In genomic region chr6:132466952-132467351, GRCh38 we compare ENCODE assay signal across 29 cellular contexts. TPM values are rescaled to one million over a fixed set of nuclear protein-coding genes. Genes with fewer than 3 reads are reported as not detected.
DNase-seq lines count a peak whose midpoint lies in the region; ATAC-seq and TF ChIP-seq lines count a peak whose summit lies in the region.
"Had no signal": no experiment of that assay in that cellular context is flagged by ENCODE, and none has a peak within 500 bp of the region (broad histone marks: within the 10 kb centered on the region; RNA-seq: fewer than 3 reads in every experiment).

No MANE protein-coding gene starts in this region.

- H3K36me3 ChIP-seq in right atrium auricular region (peaks cover 57% of the 10 kb centered on the region), uterus (no peaks in the 10 kb centered on the region)

- H3K4me3 ChIP-seq in right atrium auricular region, result no peak overlapping the region
- H3K4me3 ChIP-seq in fibroblast of villous mesenchyme (ENCODE audit: low read depth, low read length), result no peak overlapping the region
- no peak overlapping the region for H3K4me3 ChIP-seq in uterus
- H3K4me3 ChIP-seq: BLaER1, K562, SJSA1, spleen had no signal

- H3K27ac ChIP-seq in right atrium auricular region (no peak overlapping the region), uterus (peak overlapping the region in 1 of 2 donors; percentile 38)
- H3K27ac ChIP-seq: BLaER1, SJSA1 had no signal

- H3K27me3 Mint-ChIP-seq in T-cell, result no peaks in the 10 kb centered on the region
- H3K27me3 Mint-ChIP-seq: activated CD8-positive, alpha-beta T cell treated with anti-CD3 and anti-CD28 coated beads for 36 hours; activated naive CD8-positive, alpha-beta T cell treated with anti-CD3 and anti-CD28 coated beads for 36 hours; naive B cell had no signal

- no peak overlapping the region for H3K4me3 Mint-ChIP-seq in T-cell
- H3K4me3 Mint-ChIP-seq: activated CD8-positive, alpha-beta T cell treated with anti-CD3 and anti-CD28 coated beads for 36 hours; activated naive CD8-positive, alpha-beta T cell treated with anti-CD3 and anti-CD28 coated beads for 36 hours; naive B cell; stimulated activated effector memory CD8-positive, alpha-beta T cell treated with anti-CD3 and anti-CD28 coated beads, Interleukin-12 subunit alpha, Interleukin-12 subunit beta, amount 100 ng/mL, for 72 hours had no signal

- no peaks in the 10 kb centered on the region for H3K9me3 ChIP-seq in right atrium auricular region
- H3K9me3 ChIP-seq in uterus, result no peaks in the 10 kb centered on the region
- H3K9me3 ChIP-seq: BLaER1, SJSA1, spleen had no signal

- no peak for TF ChIP-seq POLR2A in uterus (IDR thresholded peaks at IDR 0.05)

- no peak for TF ChIP-seq CTCF in right atrium auricular region (IDR thresholded peaks at IDR 0.05)
- no peak for TF ChIP-seq CTCF in fibroblast of villous mesenchyme (IDR thresholded peaks at IDR 0.05; ENCODE audit: insufficient read depth, low read depth, low read length)
- no peak for TF ChIP-seq CTCF in uterus (IDR thresholded peaks at IDR 0.05)

- DNase-seq in left ventricle myocardium superior, result no peak
- DNase-seq in right atrium auricular region (ENCODE audit: low spot score), result no peak
- DNase-seq in amniotic epithelial cell (ENCODE audit: low read depth), result peak; percentile 68
- DNase-seq in fibroblast of villous mesenchyme (ENCODE audit: low read depth), result peak; percentile 45
- peak; percentile 26 to 45 for DNase-seq in uterus
- no peak for DNase-seq in T-cell
- DNase-seq in RKO (ENCODE audit: low spot score), result no peak
- DNase-seq: activated CD4-positive, CD25-positive, alpha-beta regulatory T cell treated with anti-CD3 and anti-CD28 coated beads, Interleukin-2, amount 50 U/mL, for 72 hours; activated CD8-positive, alpha-beta T cell treated with anti-CD3 and anti-CD28 coated beads for 36 hours; activated naive CD8-positive, alpha-beta T cell treated with anti-CD3 and anti-CD28 coated beads for 36 hours; Calu3; effector CD8-positive, alpha-beta T cell; GOT3; head of caudate nucleus; left colon; naive B cell; NCI-H1694 treated with DMSO at 0.1 percent for 48 hours; NCI-H2171; NCI-H526; occipital lobe; spleen; stimulated activated CD4-positive, alpha-beta T cell treated with anti-CD3 and anti-CD28 coated beads, Interleukin-2, amount 100 ng/mL, for 48 hours; substantia nigra; T-helper 1 cell had no signal

- H3K36me3 Mint-ChIP-seq in T-cell, result peaks cover 33% of the 10 kb centered on the region

- H3K27me3 ChIP-seq in right atrium auricular region (no peaks in the 10 kb centered on the region), uterus (no peaks in the 10 kb centered on the region)
- H3K27me3 ChIP-seq: BLaER1, SJSA1, spleen had no signal

- ATAC-seq in left ventricle myocardium superior (peak; percentile 18), GM21619 (IDR thresholded peaks at IDR 0.05; ENCODE audit: unreplicated experiment) (no peak), T-cell (replicated peaks in 1 of 4) (no peak)
- ATAC-seq: activated CD8-positive, alpha-beta T cell treated with anti-CD3 and anti-CD28 coated beads for 36 hours; K562; left colon; stimulated activated effector memory CD8-positive, alpha-beta T cell treated with anti-CD3 and anti-CD28 coated beads, Interleukin-12 subunit alpha, Interleukin-12 subunit beta, amount 100 ng/mL, for 72 hours had no signal

- intact Hi-C loops in left ventricle myocardium superior (cut with micrococcal nuclease), result no loop called here
- intact Hi-C loops in uterus (cut with DNase I; ENCODE audit: low total_unique reads), result no loop called here

- H3K27ac Mint-ChIP-seq in T-cell, result no peak overlapping the region
- H3K27ac Mint-ChIP-seq: activated CD8-positive, alpha-beta T cell treated with anti-CD3 and anti-CD28 coated beads for 36 hours; activated naive CD8-positive, alpha-beta T cell treated with anti-CD3 and anti-CD28 coated beads for 36 hours; naive B cell; stimulated activated effector memory CD8-positive, alpha-beta T cell treated with anti-CD3 and anti-CD28 coated beads, Interleukin-12 subunit alpha, Interleukin-12 subunit beta, amount 100 ng/mL, for 72 hours had no signal

- CTCF ChIA-PET in T-cell (lab: Charles Lee), result no interaction called here

- POLR2A ChIA-PET in T-cell (lab: Charles Lee), result no interaction called here

- no peaks in the 10 kb centered on the region for H3K4me1 Mint-ChIP-seq in T-cell
- H3K4me1 Mint-ChIP-seq: activated naive CD8-positive, alpha-beta T cell treated with anti-CD3 and anti-CD28 coated beads for 36 hours; stimulated activated effector memory CD8-positive, alpha-beta T cell treated with anti-CD3 and anti-CD28 coated beads, Interleukin-12 subunit alpha, Interleukin-12 subunit beta, amount 100 ng/mL, for 72 hours had no signal

- no peaks in the 10 kb centered on the region for H3K9me3 Mint-ChIP-seq in T-cell
- H3K9me3 Mint-ChIP-seq: activated CD8-positive, alpha-beta T cell treated with anti-CD3 and anti-CD28 coated beads for 36 hours; activated naive CD8-positive, alpha-beta T cell treated with anti-CD3 and anti-CD28 coated beads for 36 hours; naive B cell; stimulated activated effector memory CD8-positive, alpha-beta T cell treated with anti-CD3 and anti-CD28 coated beads, Interleukin-12 subunit alpha, Interleukin-12 subunit beta, amount 100 ng/mL, for 72 hours had no signal

- peaks cover 0 to 9% of the 10 kb centered on the region in 2 donors for H3K4me1 ChIP-seq in right atrium auricular region
- no peaks in the 10 kb centered on the region for H3K4me1 ChIP-seq in uterus
- H3K4me1 ChIP-seq: BLaER1 had no signal

RNA-seq across cellular contexts. Expression of gene STX7, which starts 46.0 kb away (rescaled TPM):
- 59.0 TPM for total RNA-seq in left ventricle myocardium superior
- 10 to 100 TPM; 27.0 to 39.9 TPM for total RNA-seq in right atrium auricular region
- 16.8 and 27.2 TPM in 2 replicates for total RNA-seq in fibroblast of villous mesenchyme
- 10 to 100 TPM; 22.3 to 82.9 (median 67.5) TPM for total RNA-seq in uterus
- total RNA-seq in T-cell, result 10 to 100 TPM; 13.3 to 27.4 (median 20.9) TPM

Comparison
In these comparisons a context has a peak if more than half of its experiments do, and no peak if none do; other contexts are left out.
1. DNase-seq: peak in amniotic epithelial cell (single experiment), fibroblast of villous mesenchyme (single experiment) and uterus (2 of 2); none in left ventricle myocardium superior (single experiment), right atrium auricular region (single experiment), T-cell (0 of 34) and RKO (single experiment).